22 cellular contexts compared by ENCODE assay signal in the genomic region with DNA sequence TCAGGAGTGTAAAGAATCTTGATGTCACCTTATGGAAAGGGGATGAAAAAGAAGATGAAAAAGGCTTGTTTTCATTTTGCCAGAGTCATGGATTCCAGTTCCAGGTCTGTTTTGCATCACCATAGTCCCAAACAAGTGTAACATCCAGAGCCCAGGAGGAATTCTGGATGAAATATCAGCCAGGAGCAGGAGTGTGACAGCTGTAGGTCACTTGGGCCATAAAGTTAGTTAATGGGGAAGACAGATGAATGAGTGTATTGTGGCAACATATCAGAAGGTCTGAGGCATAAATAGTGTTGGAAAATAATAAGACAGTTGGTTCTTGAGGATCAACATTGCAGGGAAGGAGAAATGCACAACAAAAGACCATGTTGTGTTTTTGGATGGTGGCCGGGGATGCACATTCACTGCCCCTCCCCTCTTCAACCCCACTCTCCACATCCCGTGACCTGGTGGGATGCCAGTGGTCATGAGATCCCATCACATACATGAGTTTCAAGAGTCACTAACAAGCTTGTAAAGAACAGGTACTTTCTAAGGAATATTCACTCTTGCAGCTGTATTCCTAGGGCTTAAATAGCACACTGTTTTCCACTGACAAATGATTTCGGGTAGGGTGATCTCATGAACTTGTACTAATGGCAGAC.
"Had no signal": no experiment of that assay in that cellular context is flagged by ENCODE, and none has a peak within 500 bp of the region (broad histone marks: within the 10 kb centered on the region; RNA-seq: fewer than 3 reads in every experiment).

No MANE protein-coding gene starts in this region.

- H3K27ac ChIP-seq: colonic mucosa, esophagus squamous epithelium, gastroesophageal sphincter, lower lobe of right lung, spleen had no signal

- H3K27ac Mint-ChIP-seq: activated naive CD8-positive, alpha-beta T cell treated with anti-CD3 and anti-CD28 coated beads for 36 hours; activated T-helper 2 cell treated with anti-CD3 and anti-CD28 coated beads, Interferon-gamma antibody, Interleukin-2, Interleukin-4, amounts not matched to agents 10 μg/mL and 5 μg/mL and 100 μg/mL, durations not matched to agents 14 hours and 24 hours and 36 hours; effector memory CD8-positive, alpha-beta T cell had no signal

- H3K36me3 ChIP-seq: colonic mucosa, esophagus squamous epithelium, gastroesophageal sphincter, lower lobe of right lung, spleen had no signal

- H3K4me1 Mint-ChIP-seq: activated naive CD8-positive, alpha-beta T cell treated with anti-CD3 and anti-CD28 coated beads for 36 hours had no signal

- H3K27me3 ChIP-seq: colonic mucosa, dorsolateral prefrontal cortex had no signal

- H3K36me3 Mint-ChIP-seq: activated naive CD8-positive, alpha-beta T cell treated with anti-CD3 and anti-CD28 coated beads for 36 hours had no signal

- H3K4me3 Mint-ChIP-seq: activated naive CD8-positive, alpha-beta T cell treated with anti-CD3 and anti-CD28 coated beads for 36 hours; activated T-cell treated with anti-CD3 and anti-CD28 coated beads, Interleukin-2, amount 50 U/mL, for 4 hours; effector memory CD8-positive, alpha-beta T cell had no signal

- ATAC-seq: activated T-cell treated with anti-CD3 and anti-CD28 coated beads, Interleukin-2, amount 50 U/mL, for 4 hours; effector memory CD8-positive, alpha-beta T cell; lower lobe of right lung had no signal

- H3K4me1 ChIP-seq: colonic mucosa, esophagus squamous epithelium, lower lobe of right lung, spleen had no signal

- DNase-seq: activated CD4-positive, alpha-beta T cell treated with anti-CD3 and anti-CD28 coated beads for 4 hours; activated CD4-positive, alpha-beta T cell treated with anti-CD3 and anti-CD28 coated beads, Interleukin-2, amount 50 U/mL, for 48 hours; activated CD4-positive, CD25-positive, alpha-beta regulatory T cell; activated CD8-positive, alpha-beta memory T cell treated with anti-CD3 and anti-CD28 coated beads, Interleukin-2, amount 50 U/mL, for 48 hours; activated naive CD4-positive, alpha-beta T cell treated with Interleukin-2 at 50 U/mL for 16 hours; activated naive CD8-positive, alpha-beta T cell treated with anti-CD3 and anti-CD28 coated beads for 36 hours; activated T-cell treated with anti-CD3 and anti-CD28 coated beads, Interleukin-2, amount 50 U/mL, for 4 hours; colonic mucosa; dorsolateral prefrontal cortex; effector memory CD8-positive, alpha-beta T cell; esophagus squamous epithelium; left cardiac atrium; lower lobe of right lung; midbrain; occipital lobe; posterior cingulate gyrus; spleen; stimulated activated CD4-positive, alpha-beta T cell treated with anti-CD3 and anti-CD28 coated beads, Interleukin-4, amount 100 ng/mL, for 1 hour; stimulated activated naive CD4-positive, alpha-beta T cell; T-helper 9 cell had no signal

- H3K4me3 ChIP-seq: colonic mucosa, dorsolateral prefrontal cortex, esophagus squamous epithelium, gastroesophageal sphincter, lower lobe of right lung, spleen had no signal

- H3K9me3 ChIP-seq: colonic mucosa, esophagus squamous epithelium, gastroesophageal sphincter, lower lobe of right lung had no signal

- H3K9me3 Mint-ChIP-seq: activated naive CD8-positive, alpha-beta T cell treated with anti-CD3 and anti-CD28 coated beads for 36 hours; activated T-cell treated with anti-CD3 and anti-CD28 coated beads, Interleukin-2, amount 50 U/mL, for 4 hours; activated T-helper 2 cell treated with anti-CD3 and anti-CD28 coated beads, Interferon-gamma antibody, Interleukin-2, Interleukin-4, amounts not matched to agents 10 μg/mL and 5 μg/mL and 100 μg/mL, durations not matched to agents 14 hours and 24 hours and 36 hours had no signal
